Comparison of ENCODE assay signal across 25 cellular contexts in the genomic region with DNA sequence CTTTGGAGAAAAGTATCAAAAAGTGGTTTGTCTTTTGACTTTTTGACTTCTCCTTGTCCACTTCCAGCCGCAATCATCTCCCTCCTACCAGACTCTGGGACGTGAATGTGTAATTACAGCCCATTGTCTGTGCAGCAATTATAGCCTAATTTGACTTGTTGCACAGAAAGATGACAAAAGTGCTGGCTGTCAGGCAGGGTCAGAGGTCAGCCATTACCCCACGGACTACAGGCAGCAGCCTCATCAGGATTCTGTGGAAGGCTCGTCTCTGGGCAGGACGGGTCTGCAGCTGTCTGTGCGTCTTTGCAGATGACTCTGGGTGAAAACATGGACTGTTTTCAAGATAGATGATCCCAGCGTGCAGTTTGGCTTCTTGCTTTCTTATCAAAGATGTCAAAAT.
DNase-seq lines count a peak whose midpoint lies in the region; ATAC-seq and TF ChIP-seq lines count a peak whose summit lies in the region.
"Had no signal": no experiment of that assay in that cellular context is flagged by ENCODE, and none has a peak within 500 bp of the region (broad histone marks: within the 10 kb centered on the region; RNA-seq: fewer than 3 reads in every experiment).

No MANE protein-coding gene starts in this region.

- peaks cover 8% of the 10 kb centered on the region for H3K9me3 Mint-ChIP-seq in activated naive CD4-positive, alpha-beta T cell treated with anti-CD3 and anti-CD28 coated beads, Interleukin-2, amount 50 U/mL, for 24 hours
- H3K9me3 Mint-ChIP-seq in glutamatergic neuron (ENCODE audit: unreplicated experiment) (peaks cover 2% of the 10 kb centered on the region), neural progenitor cell (peaks cover 47% of the 10 kb centered on the region)

- no peaks in the 10 kb centered on the region for H3K27me3 ChIP-seq in neural progenitor cell
- peaks cover 0 to 1% of the 10 kb centered on the region in 2 donors for H3K27me3 ChIP-seq in aorta (ENCODE audit: control insufficient read depth in 1 of 2, insufficient read depth in 2 of 2, low read length in 1 of 2)
- H3K27me3 ChIP-seq: body of pancreas, esophagus muscularis mucosa, neutrophil, Peyer's patch had no signal

- no peaks in the 10 kb centered on the region for H3F3A ChIP-seq in neural progenitor cell (ENCODE audit: low read depth)

- intact Hi-C loops in aorta (cut with DNase I), result no loop called here

- H3K4me1 Mint-ChIP-seq in activated naive CD4-positive, alpha-beta T cell treated with anti-CD3 and anti-CD28 coated beads, Interleukin-2, amount 50 U/mL, for 24 hours, result peaks cover 20% of the 10 kb centered on the region
- H3K4me1 Mint-ChIP-seq in glutamatergic neuron (ENCODE audit: low read depth, unreplicated experiment), result peaks cover 13% of the 10 kb centered on the region
- H3K4me1 Mint-ChIP-seq in neural progenitor cell, result peaks cover 23% of the 10 kb centered on the region

- peak overlapping the region; percentile 27 for H3K4me2 ChIP-seq in neural progenitor cell

- no peak for DNase-seq in activated naive CD4-positive, alpha-beta T cell treated with Interleukin-2 at 50 U/mL for 16 hours
- peak; percentile 66 for DNase-seq in NCI-H69 (lab: John Stamatoyannopoulos, UW)
- DNase-seq in glutamatergic neuron, result peak; percentile 70
- DNase-seq in neural progenitor cell (ENCODE audit: low spot score), result peak; percentile 70
- DNase-seq in aorta, result no peak
- DNase-seq in iPS-NIHi7 (ENCODE audit: extremely low spot score), result no peak
- DNase-seq: ACHN; activated CD4-positive, alpha-beta T cell treated with anti-CD3 and anti-CD28 coated beads for 48 hours; activated naive CD8-positive, alpha-beta T cell treated with anti-CD3 and anti-CD28 coated beads, Interleukin-2, amount 10 ng/mL, durations not matched to agents 7 days and 5 days; body of pancreas; effector memory CD4-positive, alpha-beta T cell; GDM1; KBM-7; NCI-H2029; NK-92 treated with Interleukin-12 subunit alpha and Interleukin-12 subunit beta, amount 100 ng/mL, for 24 hours; Peyer's patch; stimulated activated CD4-positive, alpha-beta T cell treated with anti-CD3 and anti-CD28 coated beads, Interleukin-2, amount 100 ng/mL, for 24 hours; T-helper 2 cell had no signal

- no peaks in the 10 kb centered on the region for H3K36me3 ChIP-seq in neural progenitor cell
- no peaks in the 10 kb centered on the region for H3K36me3 ChIP-seq in aorta (ENCODE audit: control insufficient read depth in 1 of 2, insufficient read depth in 2 of 2, low read length in 1 of 2)
- H3K36me3 ChIP-seq: esophagus muscularis mucosa, neutrophil, Peyer's patch had no signal

- H3K4me1 ChIP-seq in neural progenitor cell (peaks cover 12% of the 10 kb centered on the region), aorta (ENCODE audit: control insufficient read depth in 1 of 2, insufficient read depth in 2 of 2, low read length in 2 of 2) (peaks cover 0 to 2% of the 10 kb centered on the region in 2 donors)
- H3K4me1 ChIP-seq: body of pancreas, esophagus muscularis mucosa, Peyer's patch, psoas muscle had no signal

- H3K4me3 Mint-ChIP-seq in activated naive CD4-positive, alpha-beta T cell treated with anti-CD3 and anti-CD28 coated beads, Interleukin-2, amount 50 U/mL, for 24 hours, result no peak overlapping the region
- no peak overlapping the region for H3K4me3 Mint-ChIP-seq in glutamatergic neuron (ENCODE audit: unreplicated experiment)
- no peak overlapping the region for H3K4me3 Mint-ChIP-seq in neural progenitor cell
- H3K4me3 Mint-ChIP-seq: activated naive CD8-positive, alpha-beta T cell treated with anti-CD3 and anti-CD28 coated beads, Interleukin-2, amount 10 ng/mL, durations not matched to agents 7 days and 5 days; CD14-positive monocyte; stimulated activated effector memory CD8-positive, alpha-beta T cell treated with anti-CD3 and anti-CD28 coated beads, Interleukin-12 subunit alpha, Interleukin-12 subunit beta, amount 100 ng/mL, for 72 hours had no signal

- no peaks in the 10 kb centered on the region for H4K20me1 ChIP-seq in neural progenitor cell (ENCODE audit: low read depth)

- no peak for TF ChIP-seq CTCF in glutamatergic neuron (IDR thresholded peaks at IDR 0.05; ENCODE audit: partially characterized antibody, unreplicated experiment)
- no peak for TF ChIP-seq CTCF in neural progenitor cell (IDR thresholded peaks at IDR 0.05)

- H3K27me3 Mint-ChIP-seq in activated naive CD4-positive, alpha-beta T cell treated with anti-CD3 and anti-CD28 coated beads, Interleukin-2, amount 50 U/mL, for 24 hours, result no peaks in the 10 kb centered on the region
- peaks cover 2% of the 10 kb centered on the region for H3K27me3 Mint-ChIP-seq in glutamatergic neuron (ENCODE audit: unreplicated experiment)
- peaks cover 7% of the 10 kb centered on the region for H3K27me3 Mint-ChIP-seq in neural progenitor cell (ENCODE audit: insufficient read depth, low read depth)

- WGBS in aorta, 2 donors, result 40 to 42% methylated on average over 7 of the region's 7 CpGs

- H2AFZ ChIP-seq in neural progenitor cell (replicated peaks), result no peak overlapping the region

- no peak overlapping the region for H3K4me3 ChIP-seq in neural progenitor cell
- H3K4me3 ChIP-seq in aorta (ENCODE audit: low read length in 2 of 2), result no peak overlapping the region
- H3K4me3 ChIP-seq: body of pancreas, esophagus muscularis mucosa, Peyer's patch, psoas muscle had no signal

- H3K36me3 Mint-ChIP-seq in activated naive CD4-positive, alpha-beta T cell treated with anti-CD3 and anti-CD28 coated beads, Interleukin-2, amount 50 U/mL, for 24 hours, result peaks cover 1% of the 10 kb centered on the region
- H3K36me3 Mint-ChIP-seq in glutamatergic neuron (ENCODE audit: unreplicated experiment), result peaks cover 4% of the 10 kb centered on the region
- H3K36me3 Mint-ChIP-seq in neural progenitor cell, result peaks cover 23% of the 10 kb centered on the region
- H3K36me3 Mint-ChIP-seq: CD14-positive monocyte; stimulated activated effector memory CD8-positive, alpha-beta T cell treated with anti-CD3 and anti-CD28 coated beads, Interleukin-12 subunit alpha, Interleukin-12 subunit beta, amount 100 ng/mL, for 72 hours had no signal

- H3K27ac ChIP-seq in neural progenitor cell (no peak overlapping the region), aorta (ENCODE audit: low read depth in 1 of 2, low read length in 2 of 2) (no peak overlapping the region)
- H3K27ac ChIP-seq: body of pancreas, esophagus muscularis mucosa, neutrophil, Peyer's patch, psoas muscle had no signal

- H3K79me2 ChIP-seq in neural progenitor cell (ENCODE audit: low read depth), result no peaks in the 10 kb centered on the region

- H3K27ac Mint-ChIP-seq in activated naive CD4-positive, alpha-beta T cell treated with anti-CD3 and anti-CD28 coated beads, Interleukin-2, amount 50 U/mL, for 24 hours, result peak overlapping the region; percentile 63
- peak overlapping the region; percentile 46 for H3K27ac Mint-ChIP-seq in glutamatergic neuron (ENCODE audit: unreplicated experiment)
- H3K27ac Mint-ChIP-seq in neural progenitor cell, result peak overlapping the region; percentile 91
- H3K27ac Mint-ChIP-seq: activated naive CD8-positive, alpha-beta T cell treated with anti-CD3 and anti-CD28 coated beads, Interleukin-2, amount 10 ng/mL, durations not matched to agents 7 days and 5 days; stimulated activated effector memory CD8-positive, alpha-beta T cell treated with anti-CD3 and anti-CD28 coated beads, Interleukin-12 subunit alpha, Interleukin-12 subunit beta, amount 100 ng/mL, for 72 hours had no signal

- no peak for ATAC-seq in aorta (ENCODE audit: low FRiP score)
- ATAC-seq in HG02571 (IDR thresholded peaks at IDR 0.05; ENCODE audit: unreplicated experiment), result no peak
- ATAC-seq: body of pancreas; psoas muscle; stimulated activated effector memory CD8-positive, alpha-beta T cell treated with anti-CD3 and anti-CD28 coated beads, Interleukin-12 subunit alpha, Interleukin-12 subunit beta, amount 100 ng/mL, for 72 hours had no signal

- H3K9me3 ChIP-seq in neural progenitor cell (ENCODE audit: low read depth) (no peaks in the 10 kb centered on the region), aorta (ENCODE audit: control insufficient read depth, low read length) (no peaks in the 10 kb centered on the region)
- H3K9me3 ChIP-seq: body of pancreas, neutrophil, Peyer's patch had no signal

- no peak overlapping the region for H3K9ac ChIP-seq in neural progenitor cell

Comparison
In these comparisons a context has a peak if more than half of its experiments do, and no peak if none do; other contexts are left out.
1. DNase-seq: peak in NCI-H69 (single experiment), glutamatergic neuron (single experiment) and neural progenitor cell (single experiment); none in activated naive CD4-positive, alpha-beta T cell treated with Interleukin-2 at 50 U/mL for 16 hours (single experiment), aorta (0 of 2) and iPS-NIHi7 (single experiment).
2. Peak in every context shown above with its lines, with median percentiles within 50 percentile points of each other: H3K27ac Mint-ChIP-seq.